ENCODE assay signal across 2 cellular contexts in genomic region chr7:100489824-100490223, GRCh38.
TF ChIP-seq lines count a peak whose summit lies in the region.

No MANE protein-coding gene starts in this region.

TF ChIP-seq in GM23338, 12 proteins besides CTCF, POLR2A, EP300 and RAD21 (continued from another document):
- TF ChIP-seq, protein P1, sequence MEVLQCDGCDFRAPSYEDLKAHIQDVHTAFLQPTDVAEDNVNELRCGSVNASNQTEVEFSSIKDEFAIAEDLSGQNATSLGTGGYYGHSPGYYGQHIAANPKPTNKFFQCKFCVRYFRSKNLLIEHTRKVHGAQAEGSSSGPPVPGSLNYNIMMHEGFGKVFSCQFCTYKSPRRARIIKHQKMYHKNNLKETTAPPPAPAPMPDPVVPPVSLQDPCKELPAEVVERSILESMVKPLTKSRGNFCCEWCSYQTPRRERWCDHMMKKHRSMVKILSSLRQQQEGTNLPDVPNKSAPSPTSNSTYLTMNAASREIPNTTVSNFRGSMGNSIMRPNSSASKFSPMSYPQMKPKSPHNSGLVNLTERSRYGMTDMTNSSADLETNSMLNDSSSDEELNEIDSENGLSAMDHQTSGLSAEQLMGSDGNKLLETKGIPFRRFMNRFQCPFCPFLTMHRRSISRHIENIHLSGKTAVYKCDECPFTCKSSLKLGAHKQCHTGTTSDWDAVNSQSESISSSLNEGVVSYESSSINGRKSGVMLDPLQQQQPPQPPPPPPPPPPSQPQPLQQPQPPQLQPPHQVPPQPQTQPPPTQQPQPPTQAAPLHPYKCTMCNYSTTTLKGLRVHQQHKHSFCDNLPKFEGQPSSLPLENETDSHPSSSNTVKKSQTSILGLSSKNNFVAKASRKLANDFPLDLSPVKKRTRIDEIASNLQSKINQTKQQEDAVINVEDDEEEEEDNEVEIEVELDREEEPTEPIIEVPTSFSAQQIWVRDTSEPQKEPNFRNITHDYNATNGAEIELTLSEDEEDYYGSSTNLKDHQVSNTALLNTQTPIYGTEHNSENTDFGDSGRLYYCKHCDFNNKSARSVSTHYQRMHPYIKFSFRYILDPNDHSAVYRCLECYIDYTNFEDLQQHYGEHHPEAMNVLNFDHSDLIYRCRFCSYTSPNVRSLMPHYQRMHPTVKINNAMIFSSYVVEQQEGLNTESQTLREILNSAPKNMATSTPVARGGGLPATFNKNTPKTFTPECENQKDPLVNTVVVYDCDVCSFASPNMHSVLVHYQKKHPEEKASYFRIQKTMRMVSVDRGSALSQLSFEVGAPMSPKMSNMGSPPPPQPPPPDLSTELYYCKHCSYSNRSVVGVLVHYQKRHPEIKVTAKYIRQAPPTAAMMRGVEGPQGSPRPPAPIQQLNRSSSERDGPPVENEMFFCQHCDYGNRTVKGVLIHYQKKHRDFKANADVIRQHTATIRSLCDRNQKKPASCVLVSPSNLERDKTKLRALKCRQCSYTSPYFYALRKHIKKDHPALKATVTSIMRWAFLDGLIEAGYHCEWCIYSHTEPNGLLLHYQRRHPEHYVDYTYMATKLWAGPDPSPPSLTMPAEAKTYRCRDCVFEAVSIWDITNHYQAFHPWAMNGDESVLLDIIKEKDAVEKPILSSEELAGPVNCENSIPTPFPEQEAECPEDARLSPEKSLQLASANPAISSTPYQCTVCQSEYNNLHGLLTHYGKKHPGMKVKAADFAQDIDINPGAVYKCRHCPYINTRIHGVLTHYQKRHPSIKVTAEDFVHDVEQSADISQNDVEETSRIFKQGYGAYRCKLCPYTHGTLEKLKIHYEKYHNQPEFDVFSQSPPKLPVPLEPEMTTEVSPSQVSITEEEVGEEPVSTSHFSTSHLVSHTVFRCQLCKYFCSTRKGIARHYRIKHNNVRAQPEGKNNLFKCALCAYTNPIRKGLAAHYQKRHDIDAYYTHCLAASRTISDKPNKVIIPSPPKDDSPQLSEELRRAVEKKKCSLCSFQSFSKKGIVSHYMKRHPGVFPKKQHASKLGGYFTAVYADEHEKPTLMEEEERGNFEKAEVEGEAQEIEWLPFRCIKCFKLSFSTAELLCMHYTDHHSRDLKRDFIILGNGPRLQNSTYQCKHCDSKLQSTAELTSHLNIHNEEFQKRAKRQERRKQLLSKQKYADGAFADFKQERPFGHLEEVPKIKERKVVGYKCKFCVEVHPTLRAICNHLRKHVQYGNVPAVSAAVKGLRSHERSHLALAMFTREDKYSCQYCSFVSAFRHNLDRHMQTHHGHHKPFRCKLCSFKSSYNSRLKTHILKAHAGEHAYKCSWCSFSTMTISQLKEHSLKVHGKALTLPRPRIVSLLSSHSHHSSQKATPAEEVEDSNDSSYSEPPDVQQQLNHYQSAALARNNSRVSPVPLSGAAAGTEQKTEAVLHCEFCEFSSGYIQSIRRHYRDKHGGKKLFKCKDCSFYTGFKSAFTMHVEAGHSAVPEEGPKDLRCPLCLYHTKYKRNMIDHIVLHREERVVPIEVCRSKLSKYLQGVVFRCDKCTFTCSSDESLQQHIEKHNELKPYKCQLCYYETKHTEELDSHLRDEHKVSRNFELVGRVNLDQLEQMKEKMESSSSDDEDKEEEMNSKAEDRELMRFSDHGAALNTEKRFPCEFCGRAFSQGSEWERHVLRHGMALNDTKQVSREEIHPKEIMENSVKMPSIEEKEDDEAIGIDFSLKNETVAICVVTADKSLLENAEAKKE (CRISPR knock-in tag; IDR thresholded peaks at IDR 0.05) = no peak
- TF ChIP-seq ZNF331 (CRISPR knock-in tag; IDR thresholded peaks at IDR 0.05; ENCODE audit: low read depth) (no peak), ETS1 (IDR thresholded peaks at IDR 0.05) (no peak), POLR2AphosphoS5 (IDR thresholded peaks at IDR 0.05; ENCODE audit: low read depth) (no peak), EZH2phosphoT487 (IDR thresholded peaks at IDR 0.05; ENCODE audit: unreplicated experiment) (no peak)
- TF ChIP-seq, protein P2, sequence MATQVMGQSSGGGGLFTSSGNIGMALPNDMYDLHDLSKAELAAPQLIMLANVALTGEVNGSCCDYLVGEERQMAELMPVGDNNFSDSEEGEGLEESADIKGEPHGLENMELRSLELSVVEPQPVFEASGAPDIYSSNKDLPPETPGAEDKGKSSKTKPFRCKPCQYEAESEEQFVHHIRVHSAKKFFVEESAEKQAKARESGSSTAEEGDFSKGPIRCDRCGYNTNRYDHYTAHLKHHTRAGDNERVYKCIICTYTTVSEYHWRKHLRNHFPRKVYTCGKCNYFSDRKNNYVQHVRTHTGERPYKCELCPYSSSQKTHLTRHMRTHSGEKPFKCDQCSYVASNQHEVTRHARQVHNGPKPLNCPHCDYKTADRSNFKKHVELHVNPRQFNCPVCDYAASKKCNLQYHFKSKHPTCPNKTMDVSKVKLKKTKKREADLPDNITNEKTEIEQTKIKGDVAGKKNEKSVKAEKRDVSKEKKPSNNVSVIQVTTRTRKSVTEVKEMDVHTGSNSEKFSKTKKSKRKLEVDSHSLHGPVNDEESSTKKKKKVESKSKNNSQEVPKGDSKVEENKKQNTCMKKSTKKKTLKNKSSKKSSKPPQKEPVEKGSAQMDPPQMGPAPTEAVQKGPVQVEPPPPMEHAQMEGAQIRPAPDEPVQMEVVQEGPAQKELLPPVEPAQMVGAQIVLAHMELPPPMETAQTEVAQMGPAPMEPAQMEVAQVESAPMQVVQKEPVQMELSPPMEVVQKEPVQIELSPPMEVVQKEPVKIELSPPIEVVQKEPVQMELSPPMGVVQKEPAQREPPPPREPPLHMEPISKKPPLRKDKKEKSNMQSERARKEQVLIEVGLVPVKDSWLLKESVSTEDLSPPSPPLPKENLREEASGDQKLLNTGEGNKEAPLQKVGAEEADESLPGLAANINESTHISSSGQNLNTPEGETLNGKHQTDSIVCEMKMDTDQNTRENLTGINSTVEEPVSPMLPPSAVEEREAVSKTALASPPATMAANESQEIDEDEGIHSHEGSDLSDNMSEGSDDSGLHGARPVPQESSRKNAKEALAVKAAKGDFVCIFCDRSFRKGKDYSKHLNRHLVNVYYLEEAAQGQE (IDR thresholded peaks at IDR 0.05; ENCODE audit: unreplicated experiment) = no peak
TF ChIP-seq in GM23338: peak in this region for 0.

TF ChIP-seq in WTC11, 78 proteins besides CTCF, POLR2A, EP300 and RAD21 (continued from another document):
- TF ChIP-seq JAZF1 (CRISPR knock-in tag; IDR thresholded peaks at IDR 0.05) (no peak), SMAD4 (CRISPR knock-in tag; IDR thresholded peaks at IDR 0.05) (no peak), ZNF317 (CRISPR knock-in tag; IDR thresholded peaks at IDR 0.05; ENCODE audit: borderline replicate concordance, low read depth) (no peak), RELA (CRISPR knock-in tag; IDR thresholded peaks at IDR 0.05; ENCODE audit: borderline replicate concordance) (no peak), ZBTB43 (CRISPR knock-in tag; IDR thresholded peaks at IDR 0.05) (no peak), GTF2I (CRISPR knock-in tag; conservative IDR thresholded peaks at IDR 0.05) (no peak), ZNF281 (CRISPR knock-in tag; IDR thresholded peaks at IDR 0.05) (no peak), NFE2L1 (CRISPR knock-in tag; IDR thresholded peaks at IDR 0.05) (no peak), MXD4 (CRISPR knock-in tag; IDR thresholded peaks at IDR 0.05; ENCODE audit: borderline replicate concordance) (no peak)
- TF ChIP-seq, protein P3, sequence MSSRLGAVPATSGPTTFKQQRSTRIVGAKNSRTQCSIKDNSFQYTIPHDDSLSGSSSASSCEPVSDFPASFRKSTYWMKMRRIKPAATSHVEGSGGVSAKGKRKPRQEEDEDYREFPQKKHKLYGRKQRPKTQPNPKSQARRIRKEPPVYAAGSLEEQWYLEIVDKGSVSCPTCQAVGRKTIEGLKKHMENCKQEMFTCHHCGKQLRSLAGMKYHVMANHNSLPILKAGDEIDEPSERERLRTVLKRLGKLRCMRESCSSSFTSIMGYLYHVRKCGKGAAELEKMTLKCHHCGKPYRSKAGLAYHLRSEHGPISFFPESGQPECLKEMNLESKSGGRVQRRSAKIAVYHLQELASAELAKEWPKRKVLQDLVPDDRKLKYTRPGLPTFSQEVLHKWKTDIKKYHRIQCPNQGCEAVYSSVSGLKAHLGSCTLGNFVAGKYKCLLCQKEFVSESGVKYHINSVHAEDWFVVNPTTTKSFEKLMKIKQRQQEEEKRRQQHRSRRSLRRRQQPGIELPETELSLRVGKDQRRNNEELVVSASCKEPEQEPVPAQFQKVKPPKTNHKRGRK (CRISPR knock-in tag; IDR thresholded peaks at IDR 0.05; ENCODE audit: borderline replicate concordance) = no peak
TF ChIP-seq in WTC11: peak in this region for 0.
